In the genomic region with DNA sequence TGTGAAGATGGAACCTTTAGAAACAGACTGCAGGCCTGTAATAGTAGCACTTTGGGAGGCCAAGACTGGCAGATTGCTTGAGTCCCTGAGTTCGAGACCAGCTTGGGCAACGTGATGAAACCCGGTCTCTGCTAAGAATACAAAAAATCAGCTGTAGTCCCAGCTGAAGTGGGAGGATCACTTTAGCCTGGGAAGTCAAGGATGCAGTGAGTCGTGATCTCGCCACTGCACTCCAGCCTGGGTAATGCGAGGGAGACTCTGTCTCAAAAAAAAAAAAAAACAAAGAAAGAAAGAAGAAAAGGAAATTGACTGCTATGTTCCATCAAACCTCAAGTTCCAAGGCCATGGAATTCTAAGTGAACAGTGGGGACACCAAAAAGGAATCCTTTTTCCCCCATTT, we compare ENCODE assay signal across 12 cellular contexts. TPM values are rescaled to one million over a fixed set of nuclear protein-coding genes. Genes with fewer than 3 reads are reported as not detected.
DNase-seq lines count a peak whose midpoint lies in the region; ATAC-seq and TF ChIP-seq lines count a peak whose summit lies in the region.
"Had no signal": no experiment of that assay in that cellular context is flagged by ENCODE, and none has a peak within 500 bp of the region (broad histone marks: within the 10 kb centered on the region; RNA-seq: fewer than 3 reads in every experiment).

No MANE protein-coding gene starts in this region.

- H3K27ac ChIP-seq in heart left ventricle: peak overlapping the region in 7 of 12 donors; percentile 97 to 99 (median 99)
- H3K27ac ChIP-seq in right cardiac atrium (ENCODE audit: low read length): no peak overlapping the region
- peak overlapping the region; percentile 71 for H3K27ac ChIP-seq in muscle layer of duodenum (ENCODE audit: low read length)
- H3K27ac ChIP-seq in uterus: peak overlapping the region; percentile 98 to 99
- H3K27ac ChIP-seq: colonic mucosa, PC-9 had no signal

- H3K27me3 ChIP-seq in heart left ventricle (no peaks in the 10 kb centered on the region), right cardiac atrium (ENCODE audit: control insufficient read depth, insufficient read depth) (no peaks in the 10 kb centered on the region), muscle layer of duodenum (ENCODE audit: low read depth, low read length) (no peaks in the 10 kb centered on the region), uterus (no peaks in the 10 kb centered on the region)
- H3K27me3 ChIP-seq: colonic mucosa had no signal

- H3K36me3 Mint-ChIP-seq in effector memory CD8-positive, alpha-beta T cell (ENCODE audit: insufficient read depth): peaks cover 7% of the 10 kb centered on the region

- H3K27me3 Mint-ChIP-seq in effector memory CD8-positive, alpha-beta T cell: no peaks in the 10 kb centered on the region

- ATAC-seq in heart left ventricle (no peak), right cardiac atrium (no peak), GM21529 (IDR thresholded peaks at IDR 0.05; ENCODE audit: unreplicated experiment) (no peak)
- ATAC-seq in effector memory CD8-positive, alpha-beta T cell (replicated peaks): no peak

- TF ChIP-seq CTCF in heart left ventricle (IDR thresholded peaks at IDR 0.05): no peak
- TF ChIP-seq CTCF in uterus (IDR thresholded peaks at IDR 0.05): no peak

- 93 to 95% (median 95%) methylated on average over 6 of the region's 6 CpGs for WGBS in heart left ventricle, 4 donors
- 97% methylated on average over 6 of the region's 6 CpGs for WGBS in right cardiac atrium

- H3K4me1 Mint-ChIP-seq in effector memory CD8-positive, alpha-beta T cell (ENCODE audit: low read depth in 2 of 2): peaks cover 11 to 48% of the 10 kb centered on the region in 2 donors

- intact Hi-C loops in heart left ventricle (cut with DNase I): loop anchor here in 2 of 10 donors (5.0 kb wide), 2 partner anchors 41 to 71 kb away; partner anchors contain the start of genes ARL6IP5 (in 1 of the 2), TMF1 (in 1 of the 2) and UBA3 (in 1 of the 2)
- intact Hi-C loops in right cardiac atrium (cut with DNase I): no loop called here
- intact Hi-C loops in uterus (cut with DNase I; ENCODE audit: low total_unique reads): no loop called here

- no peaks in the 10 kb centered on the region for H3K9me3 ChIP-seq in heart left ventricle
- no peaks in the 10 kb centered on the region for H3K9me3 ChIP-seq in right cardiac atrium (ENCODE audit: control insufficient read depth, low read length)
- no peaks in the 10 kb centered on the region for H3K9me3 ChIP-seq in muscle layer of duodenum (ENCODE audit: control insufficient read depth in 1 of 2, low read length in 2 of 2)
- H3K9me3 ChIP-seq in uterus: no peaks in the 10 kb centered on the region
- H3K9me3 ChIP-seq: colonic mucosa had no signal

- H3K9me3 Mint-ChIP-seq in effector memory CD8-positive, alpha-beta T cell: no peaks in the 10 kb centered on the region

- no peak for DNase-seq in heart left ventricle
- DNase-seq in right cardiac atrium: no peak
- no peak for DNase-seq in effector memory CD8-positive, alpha-beta T cell
- no peak for DNase-seq in uterus
- DNase-seq in retina: no peak
- no peak for DNase-seq in NCI-H146 (lab: John Stamatoyannopoulos, UW)
- DNase-seq: colonic mucosa; NCI-H2107; PC-9; stimulated activated naive CD4-positive, alpha-beta T cell treated with Interleukin-2 at 50 U/mL for 16 hours had no signal

- peaks cover 0 to 53% (median 32%) of the 10 kb centered on the region in 9 donors for H3K36me3 ChIP-seq in heart left ventricle
- peaks cover 14 to 30% of the 10 kb centered on the region in 2 donors for H3K36me3 ChIP-seq in muscle layer of duodenum (ENCODE audit: control insufficient read depth in 1 of 2, insufficient read depth in 2 of 2, low read length in 2 of 2)
- H3K36me3 ChIP-seq in uterus: no peaks in the 10 kb centered on the region
- H3K36me3 ChIP-seq: colonic mucosa had no signal

- H3K4me3 ChIP-seq in heart left ventricle (peak overlapping the region in 1 of 12 donors; percentile 91), right cardiac atrium (ENCODE audit: low read length) (no peak overlapping the region), muscle layer of duodenum (ENCODE audit: low read depth in 1 of 2, low read length in 2 of 2) (no peak overlapping the region), uterus (no peak overlapping the region)
- H3K4me3 ChIP-seq: colonic mucosa, PC-9 had no signal

- TF ChIP-seq POLR2A in heart left ventricle (IDR thresholded peaks at IDR 0.05) (no peak), uterus (IDR thresholded peaks at IDR 0.05) (no peak)

- peak overlapping the region; percentile 72 to 81 for H3K27ac Mint-ChIP-seq in effector memory CD8-positive, alpha-beta T cell

- H3K4me1 ChIP-seq in heart left ventricle (peaks cover 0 to 51% (median 24%) of the 10 kb centered on the region in 12 donors), right cardiac atrium (ENCODE audit: control insufficient read depth, insufficient read depth, low read length) (peaks cover 2% of the 10 kb centered on the region), muscle layer of duodenum (ENCODE audit: control insufficient read depth in 1 of 2, insufficient read depth in 2 of 2, low read length in 2 of 2) (peaks cover 4 to 5% of the 10 kb centered on the region in 2 donors), uterus (no peaks in the 10 kb centered on the region)
- H3K4me1 ChIP-seq: colonic mucosa had no signal

- peak overlapping the region in 1 of 2 donors; percentile 60 for H3K4me3 Mint-ChIP-seq in effector memory CD8-positive, alpha-beta T cell

RNA-seq across cellular contexts. Expression of gene EOGT, which starts 2.2 kb away (rescaled TPM):
- total RNA-seq in heart left ventricle (10 to 100 TPM; 21.5 to 53.1 (median 34.5) TPM), right cardiac atrium (100 to 1,000 TPM in 1 of 4 donors, 10 to 100 TPM in 3; 47.5 to 112 (median 56.6) TPM), uterus (10 to 100 TPM; 44.1 to 73.0 (median 57.9) TPM)
- polyA plus RNA-seq in heart left ventricle (10 to 100 TPM; 13.4 to 20.9 TPM), right cardiac atrium (26.1 TPM)

RNA-seq across cellular contexts. Expression of gene TMF1, which starts 40.8 kb away (rescaled TPM):
- 10 to 100 TPM; 12.6 to 23.4 (median 20.1) TPM for total RNA-seq in heart left ventricle
- polyA plus RNA-seq in heart left ventricle: 10 to 100 TPM in 1 of 2 donors, 1 to 10 TPM in 1; 4.0 to 15.4 TPM
- 10 to 100 TPM; 21.1 to 28.5 (median 22.5) TPM for total RNA-seq in right cardiac atrium
- polyA plus RNA-seq in right cardiac atrium: 6.7 TPM
- 10 to 100 TPM; 24.1 to 69.3 (median 44.9) TPM for total RNA-seq in uterus
